12 cellular contexts compared by ENCODE assay signal in the genomic region with DNA sequence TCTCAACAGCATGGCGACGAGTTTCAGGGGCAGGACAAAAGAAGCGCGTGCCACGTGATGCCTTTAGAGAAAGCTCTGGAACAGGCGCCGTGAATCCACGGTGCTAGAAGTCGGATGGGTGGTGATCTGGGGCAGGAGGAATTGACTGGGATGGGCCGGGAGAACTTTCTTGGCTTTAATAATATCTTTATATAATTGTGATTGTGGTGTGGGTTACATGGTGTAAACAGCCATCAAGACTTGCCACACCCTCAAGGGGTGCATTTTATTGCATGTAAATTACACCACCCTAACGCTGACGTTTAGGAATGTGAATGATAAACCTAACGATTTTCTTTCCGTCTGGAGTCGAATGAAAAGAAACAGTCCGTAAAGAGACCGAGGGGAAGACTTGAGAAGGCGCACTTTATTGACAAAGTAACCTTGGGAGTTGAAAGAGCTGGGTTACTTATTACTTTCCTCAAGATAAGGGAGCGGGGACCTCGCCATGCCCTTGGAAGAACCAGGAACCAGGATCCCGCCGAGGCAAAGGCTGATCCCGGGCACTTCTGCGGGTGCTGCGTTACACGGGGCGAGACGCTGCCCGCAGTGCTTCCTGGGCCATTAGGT. TPM values are rescaled to one million over a fixed set of nuclear protein-coding genes. Genes with fewer than 3 reads are reported as not detected.
DNase-seq lines count a peak whose midpoint lies in the region; ATAC-seq, FAIRE-seq and TF ChIP-seq lines count a peak whose summit lies in the region.
"Had no signal": no experiment of that assay in that cellular context is flagged by ENCODE, and none has a peak within 500 bp of the region (broad histone marks: within the 10 kb centered on the region; RNA-seq: fewer than 3 reads in every experiment).

No MANE protein-coding gene starts in this region.

- H3K9me3 Mint-ChIP-seq in CD4-positive, alpha-beta T cell: no peaks in the 10 kb centered on the region

- H3K27me3 Mint-ChIP-seq in CD4-positive, alpha-beta T cell: peaks cover 38% of the 10 kb centered on the region

- H3K36me3 ChIP-seq in bronchial epithelial cell (ENCODE audit: control insufficient read depth, insufficient read depth, low read length): no peaks in the 10 kb centered on the region
- H3K36me3 ChIP-seq in mucosa of descending colon (ENCODE audit: low read depth): no peaks in the 10 kb centered on the region
- H3K36me3 ChIP-seq: cardiac muscle cell had no signal

- H3K4me1 ChIP-seq in mucosa of descending colon (ENCODE audit: low read depth): peaks cover 16% of the 10 kb centered on the region

- H3K4me3 Mint-ChIP-seq in CD4-positive, alpha-beta T cell: peak overlapping the region; percentile 54
- H3K4me3 Mint-ChIP-seq: activated naive CD4-positive, alpha-beta T cell treated with anti-CD3 and anti-CD28 coated beads for 36 hours had no signal

- H3K27me3 ChIP-seq in CD4-positive, alpha-beta T cell (ENCODE audit: control insufficient read depth, insufficient read depth, low read length): peaks cover 48% of the 10 kb centered on the region
- no peaks in the 10 kb centered on the region for H3K27me3 ChIP-seq in bronchial epithelial cell (ENCODE audit: control insufficient read depth, insufficient read depth, low read length)

- H3K36me3 Mint-ChIP-seq in CD4-positive, alpha-beta T cell (ENCODE audit: low read depth): no peaks in the 10 kb centered on the region

- CTCF ChIA-PET in CD4-positive, alpha-beta T cell (lab: Charles Lee): no interaction called here

- H3K27ac ChIP-seq in CD4-positive, alpha-beta T cell (ENCODE audit: low read depth, low read length): no peak overlapping the region
- H3K27ac ChIP-seq: cardiac muscle cell had no signal

- POLR2A ChIA-PET in CD4-positive, alpha-beta T cell (lab: Charles Lee): no interaction called here

- peak overlapping the region; percentile 33 for H3K4me3 ChIP-seq in bronchial epithelial cell (ENCODE audit: low read depth, low read length)
- H3K4me3 ChIP-seq in mucosa of descending colon: no peak overlapping the region
- H3K4me3 ChIP-seq: cardiac muscle cell had no signal

- no peak for TF ChIP-seq CTCF in CD4-positive, alpha-beta T cell (IDR thresholded peaks at IDR 0.05)
- TF ChIP-seq CTCF in bronchial epithelial cell (IDR thresholded peaks at IDR 0.05; ENCODE audit: insufficient read depth, low read length, severe bottlenecking) (no peak), mucosa of descending colon (IDR thresholded peaks at IDR 0.05) (no peak)

- no peak for ATAC-seq in CD4-positive, alpha-beta T cell (ENCODE audit: poor library complexity)
- ATAC-seq in mucosa of descending colon: peak; percentile 64
- no peak for ATAC-seq in HG02798 (IDR thresholded peaks at IDR 0.05; ENCODE audit: poor library complexity, unreplicated experiment)

- DNase-seq in CD4-positive, alpha-beta T cell: no peak
- no peak for DNase-seq in bronchial epithelial cell (ENCODE audit: low read depth)
- peak; percentile 88 to 90 (median 88) for DNase-seq in mucosa of descending colon
- DNase-seq in stimulated activated CD4-positive, alpha-beta T cell treated with anti-CD3 and anti-CD28 coated beads, Interleukin-4, amount 100 ng/mL, for 1 hour: no peak
- DNase-seq in putamen (ENCODE audit: low spot score): no peak
- DNase-seq: posterior cingulate gyrus had no signal

- H3K27ac Mint-ChIP-seq in CD4-positive, alpha-beta T cell: no peak overlapping the region
- H3K27ac Mint-ChIP-seq: activated naive CD4-positive, alpha-beta T cell treated with anti-CD3 and anti-CD28 coated beads for 36 hours; HFFc6 had no signal

- no peaks in the 10 kb centered on the region for H3K9me3 ChIP-seq in CD4-positive, alpha-beta T cell (ENCODE audit: control insufficient read depth, low read length)
- H3K9me3 ChIP-seq in mucosa of descending colon: no peaks in the 10 kb centered on the region

- H3K4me1 Mint-ChIP-seq in CD4-positive, alpha-beta T cell (ENCODE audit: low read depth): no peaks in the 10 kb centered on the region

- FAIRE-seq in bronchial epithelial cell (lab: Jason Lieb, UNC): no peak

- intact Hi-C loops in CD4-positive, alpha-beta T cell (cut with DNase I, micrococcal nuclease): loop anchor here (2.0 kb wide), 2 partner anchors 113 to 233 kb away; no protein-coding TSS in a partner anchor
- intact Hi-C loops in mucosa of descending colon (cut with DNase I, micrococcal nuclease): loop anchor here in 1 of 2 donors (5.0 kb wide), 1 partner anchor 114 kb away; no protein-coding TSS in a partner anchor

RNA-seq across cellular contexts. Expression of a gene that starts 8.5 kb away (rescaled TPM):
- 1 to 10 TPM in 1 of 2 experiments, under 1 TPM in 1; 0.96 to 1.4 TPM for total RNA-seq in CD4-positive, alpha-beta T cell
- total RNA-seq in bronchial epithelial cell (3.4 and 14.5 TPM in 2 replicates), mucosa of descending colon (100 to 1,000 TPM in 2 of 3 donors, 10 to 100 TPM in 1; 61.4 to 171 (median 146) TPM)

RNA-seq across cellular contexts. Expression of a gene that starts 16.1 kb away (rescaled TPM):
- under 1 TPM; 0.67 to 0.80 TPM for total RNA-seq in CD4-positive, alpha-beta T cell
- total RNA-seq in bronchial epithelial cell: 18.7 and 25.0 TPM in 2 replicates
- 10 to 100 TPM; 23.3 to 48.6 (median 45.3) TPM for total RNA-seq in mucosa of descending colon

RNA-seq across cellular contexts. Expression of a gene that starts 38.5 kb away (rescaled TPM):
- total RNA-seq in CD4-positive, alpha-beta T cell: 10 to 100 TPM; 20.7 to 21.2 TPM
- total RNA-seq in bronchial epithelial cell (59.8 and 67.9 TPM in 2 replicates), mucosa of descending colon (10 to 100 TPM; 52.9 to 66.2 (median 60.5) TPM)

RNA-seq across cellular contexts. Expression of a gene that starts 42.5 kb away (rescaled TPM):
- not detected for total RNA-seq in CD4-positive, alpha-beta T cell
- total RNA-seq in bronchial epithelial cell: not detected in 2 replicates
- not detected for total RNA-seq in mucosa of descending colon
- total RNA-seq: activated CD8-positive, alpha-beta memory T cell treated with anti-CD3 and anti-CD28 coated beads for 36 hours; activated naive CD4-positive, alpha-beta T cell treated with anti-CD3 and anti-CD28 coated beads for 36 hours; HFFc6; ureter had no signal

RNA-seq across cellular contexts. Expression of a gene that starts 52.5 kb away (rescaled TPM):
- 10 to 100 TPM; 93.8 to 98.2 TPM for total RNA-seq in CD4-positive, alpha-beta T cell
- total RNA-seq in bronchial epithelial cell (82.7 and 193 TPM in 2 replicates), mucosa of descending colon (100 to 1,000 TPM; 286 to 379 (median 332) TPM)

Comparison
In these comparisons a context has a peak if more than half of its experiments do, and no peak if none do; other contexts are left out.
1. DNase-seq: peak in mucosa of descending colon (3 of 3); none in CD4-positive, alpha-beta T cell (0 of 10), bronchial epithelial cell (single experiment), stimulated activated CD4-positive, alpha-beta T cell treated with anti-CD3 and anti-CD28 coated beads, Interleukin-4, amount 100 ng/mL, for 1 hour (single experiment) and putamen (single experiment).
2. RNA of a gene that starts 16.1 kb away (total RNA-seq): 23.3 to 48.6 TPM in mucosa of descending colon and 18.7 to 25.0 TPM in bronchial epithelial cell; 0.67 to 0.80 TPM in CD4-positive, alpha-beta T cell; every median in the first group is over 10 times any median in the second.